ENCODE assay signal across 16 cellular contexts in genomic region chr5:143494162-143494561, GRCh38.
DNase-seq lines count a peak whose midpoint lies in the region; ATAC-seq, FAIRE-seq and TF ChIP-seq lines count a peak whose summit lies in the region.
"Had no signal": no experiment of that assay in that cellular context is flagged by ENCODE, and none has a peak within 500 bp of the region (broad histone marks: within the 10 kb centered on the region; RNA-seq: fewer than 3 reads in every experiment).

No MANE protein-coding gene starts in this region.

- 87 to 90% methylated on average over 2 of the region's 2 CpGs for WGBS in upper lobe of left lung, 2 donors

- TF ChIP-seq CTCF in upper lobe of left lung (IDR thresholded peaks at IDR 0.05), result no peak

- no peaks in the 10 kb centered on the region for H3K4me1 Mint-ChIP-seq in stimulated activated effector memory CD8-positive, alpha-beta T cell treated with anti-CD3 and anti-CD28 coated beads, Interleukin-12 subunit alpha, Interleukin-12 subunit beta, amount 100 ng/mL, for 72 hours
- H3K4me1 Mint-ChIP-seq: activated naive CD4-positive, alpha-beta T cell treated with anti-CD3 and anti-CD28 coated beads, Interleukin-2, amount 50 U/mL, for 24 hours; stimulated activated naive CD8-positive, alpha-beta T cell treated with anti-CD3 and anti-CD28 coated beads, Interleukin-15, amount 100 ng/mL, for 72 hours had no signal

- H3K4me3 Mint-ChIP-seq in stimulated activated effector memory CD8-positive, alpha-beta T cell treated with anti-CD3 and anti-CD28 coated beads, Interleukin-12 subunit alpha, Interleukin-12 subunit beta, amount 100 ng/mL, for 72 hours, result no peak overlapping the region
- H3K4me3 Mint-ChIP-seq: activated naive CD4-positive, alpha-beta T cell treated with anti-CD3 and anti-CD28 coated beads, Interleukin-2, amount 50 U/mL, for 24 hours; stimulated activated naive CD8-positive, alpha-beta T cell treated with anti-CD3 and anti-CD28 coated beads, Interleukin-15, amount 100 ng/mL, for 72 hours had no signal

- DNase-seq in GM03348 (ENCODE audit: low spot score) (peak; percentile 42), RCC 7860 (ENCODE audit: low spot score) (peak; percentile 31), upper lobe of left lung (no peak), left colon (no peak), DMS79 treated with DMSO at 0.1 percent for 48 hours (lab: John Stamatoyannopoulos, UW) (no peak)
- no peak for DNase-seq in stimulated activated effector memory CD8-positive, alpha-beta T cell treated with anti-CD3 and anti-CD28 coated beads, Interleukin-12 subunit alpha, Interleukin-12 subunit beta, amount 100 ng/mL, for 72 hours (ENCODE audit: low spot score in 2 of 2)
- DNase-seq: DMS79; NCI-H2081; psoas muscle; stimulated activated CD4-positive, alpha-beta T cell treated with anti-CD3 and anti-CD28 coated beads, Interleukin-4, amount 100 ng/mL, for 24 hours; stimulated activated naive CD8-positive, alpha-beta T cell treated with anti-CD3 and anti-CD28 coated beads, Interleukin-15, amount 100 ng/mL, for 72 hours; T-helper 9 cell had no signal

- TF ChIP-seq EP300 in upper lobe of left lung (IDR thresholded peaks at IDR 0.05), result no peak

- peaks cover 4% of the 10 kb centered on the region for H3K9me3 Mint-ChIP-seq in stimulated activated effector memory CD8-positive, alpha-beta T cell treated with anti-CD3 and anti-CD28 coated beads, Interleukin-12 subunit alpha, Interleukin-12 subunit beta, amount 100 ng/mL, for 72 hours
- H3K9me3 Mint-ChIP-seq: stimulated activated naive CD8-positive, alpha-beta T cell treated with anti-CD3 and anti-CD28 coated beads, Interleukin-15, amount 100 ng/mL, for 72 hours had no signal

- FAIRE-seq in RCC 7860 (lab: Jason Lieb, UNC), result peak; percentile 76
- FAIRE-seq: GM18507 had no signal

- peaks cover 13 to 18% (median 16%) of the 10 kb centered on the region in 4 donors for H3K4me1 ChIP-seq in upper lobe of left lung

- no peak overlapping the region for H3K27ac Mint-ChIP-seq in stimulated activated effector memory CD8-positive, alpha-beta T cell treated with anti-CD3 and anti-CD28 coated beads, Interleukin-12 subunit alpha, Interleukin-12 subunit beta, amount 100 ng/mL, for 72 hours
- H3K27ac Mint-ChIP-seq: activated naive CD4-positive, alpha-beta T cell treated with anti-CD3 and anti-CD28 coated beads, Interleukin-2, amount 50 U/mL, for 24 hours; stimulated activated naive CD8-positive, alpha-beta T cell treated with anti-CD3 and anti-CD28 coated beads, Interleukin-15, amount 100 ng/mL, for 72 hours had no signal

- no peaks in the 10 kb centered on the region for H3K36me3 ChIP-seq in upper lobe of left lung

- H3K4me3 ChIP-seq in upper lobe of left lung, result no peak overlapping the region
- H3K4me3 ChIP-seq: psoas muscle had no signal

- no peak for TF ChIP-seq POLR2A in upper lobe of left lung (IDR thresholded peaks at IDR 0.05)

- H3K36me3 Mint-ChIP-seq in stimulated activated effector memory CD8-positive, alpha-beta T cell treated with anti-CD3 and anti-CD28 coated beads, Interleukin-12 subunit alpha, Interleukin-12 subunit beta, amount 100 ng/mL, for 72 hours, result no peaks in the 10 kb centered on the region
- H3K36me3 Mint-ChIP-seq: activated naive CD4-positive, alpha-beta T cell treated with anti-CD3 and anti-CD28 coated beads, Interleukin-2, amount 50 U/mL, for 24 hours had no signal

- H3K9me3 ChIP-seq in upper lobe of left lung, result no peaks in the 10 kb centered on the region
- H3K9me3 ChIP-seq: psoas muscle had no signal

- no peaks in the 10 kb centered on the region for H3K27me3 ChIP-seq in upper lobe of left lung

- peak; percentile 86 for ATAC-seq in esophagus mucosa
- ATAC-seq in stimulated activated effector memory CD8-positive, alpha-beta T cell treated with anti-CD3 and anti-CD28 coated beads, Interleukin-12 subunit alpha, Interleukin-12 subunit beta, amount 100 ng/mL, for 72 hours, result peak; percentile 50
- ATAC-seq in upper lobe of left lung (ENCODE audit: low FRiP score in 2 of 2), result no peak
- ATAC-seq in left colon, result no peak
- ATAC-seq: stimulated activated naive CD8-positive, alpha-beta T cell treated with anti-CD3 and anti-CD28 coated beads, Interleukin-15, amount 100 ng/mL, for 72 hours had no signal

- H3K27ac ChIP-seq in upper lobe of left lung, result no peak overlapping the region
- H3K27ac ChIP-seq: KMS-11, psoas muscle had no signal

- intact Hi-C loops in left colon (cut with DNase I, micrococcal nuclease), result no loop called here

Comparison
In these comparisons a context has a peak if more than half of its experiments do, and no peak if none do; other contexts are left out.
1. DNase-seq: peak in GM03348 (single experiment) and RCC 7860 (single experiment); none in stimulated activated effector memory CD8-positive, alpha-beta T cell treated with anti-CD3 and anti-CD28 coated beads, Interleukin-12 subunit alpha, Interleukin-12 subunit beta, amount 100 ng/mL, for 72 hours (0 of 2), upper lobe of left lung (0 of 2), left colon (0 of 2) and DMS79 treated with DMSO at 0.1 percent for 48 hours (single experiment).
2. ATAC-seq: peak in esophagus mucosa (single experiment) and stimulated activated effector memory CD8-positive, alpha-beta T cell treated with anti-CD3 and anti-CD28 coated beads, Interleukin-12 subunit alpha, Interleukin-12 subunit beta, amount 100 ng/mL, for 72 hours (single experiment); none in upper lobe of left lung (0 of 2) and left colon (single experiment).